Comparison of ENCODE assay signal across 7 cellular contexts in the genomic region with DNA sequence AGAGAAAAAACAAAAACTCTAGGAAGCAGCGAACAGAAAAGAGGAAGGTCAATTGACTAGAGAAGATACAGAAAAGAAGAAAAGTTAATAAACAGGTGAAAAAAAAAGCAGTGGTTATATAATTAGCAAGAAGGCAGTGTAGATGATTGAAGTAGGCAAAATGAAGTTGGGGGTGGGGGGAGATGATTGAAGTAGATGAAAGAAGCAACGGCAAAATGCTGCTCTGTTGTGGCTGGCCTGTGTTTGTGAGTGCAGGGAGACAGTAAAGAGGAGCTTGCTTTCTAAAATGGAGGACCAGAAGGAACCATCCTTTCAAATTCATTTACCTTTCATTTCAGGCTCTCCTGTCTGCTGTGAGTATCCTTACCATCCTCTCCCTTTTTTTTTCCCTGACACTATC.
DNase-seq lines count a peak whose midpoint lies in the region; TF ChIP-seq lines count a peak whose summit lies in the region.

No MANE protein-coding gene starts in this region.

- H3K9me3 ChIP-seq in Loucy (ENCODE audit: insufficient read depth, low read depth, low read length) (no peaks in the 10 kb centered on the region), duodenal mucosa (ENCODE audit: control insufficient read depth in 1 of 2, low read length in 2 of 2) (no peaks in the 10 kb centered on the region)

- peaks cover 34% of the 10 kb centered on the region for H3K36me3 Mint-ChIP-seq in stimulated activated naive CD8-positive, alpha-beta T cell treated with anti-CD3 and anti-CD28 coated beads, Interleukin-15, Interleukin-2, amounts not matched to agents 100 ng/mL and 50 ng/mL, for 24 hours (ENCODE audit: low read depth)

- H3K9me2 ChIP-seq in Loucy (replicated peaks; ENCODE audit: low read depth, low read length), result no peaks in the 10 kb centered on the region

- peaks cover 77% of the 10 kb centered on the region for H3K4me1 Mint-ChIP-seq in stimulated activated naive CD8-positive, alpha-beta T cell treated with anti-CD3 and anti-CD28 coated beads, Interleukin-15, Interleukin-2, amounts not matched to agents 100 ng/mL and 50 ng/mL, for 24 hours (ENCODE audit: low read depth)

- peak; percentile 50 to 57 for DNase-seq in activated CD4-positive, alpha-beta T cell treated with anti-CD3 and anti-CD28 coated beads for 4 hours
- DNase-seq in SHP77 treated with DMSO at 0.1 percent for 48 hours (lab: John Stamatoyannopoulos, UW) (no peak), NCI-H524 (lab: John Stamatoyannopoulos, UW) (no peak), inferior parietal cortex (ENCODE audit: extremely low spot score) (no peak)

- H3K4me1 ChIP-seq in Loucy (ENCODE audit: insufficient read depth, low read length, poor library complexity, severe bottlenecking) (peaks cover 72% of the 10 kb centered on the region), duodenal mucosa (ENCODE audit: control insufficient read depth in 1 of 2, insufficient read depth in 2 of 2, low read length in 2 of 2) (peaks cover 6 to 22% of the 10 kb centered on the region in 2 donors)

- no peaks in the 10 kb centered on the region for H3K27me3 Mint-ChIP-seq in stimulated activated naive CD8-positive, alpha-beta T cell treated with anti-CD3 and anti-CD28 coated beads, Interleukin-15, Interleukin-2, amounts not matched to agents 100 ng/mL and 50 ng/mL, for 24 hours

- H3K27me3 ChIP-seq in Loucy (ENCODE audit: insufficient read depth, low read length, poor library complexity, severe bottlenecking) (no peaks in the 10 kb centered on the region), duodenal mucosa (ENCODE audit: control insufficient read depth in 1 of 2, insufficient read depth in 2 of 2, low read length in 2 of 2) (no peaks in the 10 kb centered on the region)

- H3K9ac ChIP-seq in Loucy (ENCODE audit: low read depth, low read length, poor library complexity, severe bottlenecking), result peak overlapping the region; percentile 85
- H3K9ac ChIP-seq in duodenal mucosa (ENCODE audit: low read depth in 1 of 2, low read length in 2 of 2), result peak overlapping the region in 1 of 2 donors; percentile 35

- peaks cover 9% of the 10 kb centered on the region; the same call in 1 of the 2 replicates for H3F3A ChIP-seq in Loucy (ENCODE audit: low read depth)

- H3K27ac ChIP-seq in duodenal mucosa (ENCODE audit: low read depth, low read length), result no peak overlapping the region

- H3K36me3 ChIP-seq in Loucy (ENCODE audit: insufficient read depth, low read length) (peaks cover 6% of the 10 kb centered on the region; the same call in 1 of the 2 replicates), duodenal mucosa (ENCODE audit: control insufficient read depth in 1 of 2, insufficient read depth in 2 of 2, low read length in 2 of 2) (peaks cover 0 to 5% of the 10 kb centered on the region in 2 donors)

- H3K4me2 ChIP-seq in Loucy (ENCODE audit: low read depth, low read length, poor library complexity, severe bottlenecking), result peak overlapping the region; percentile 92

- peaks cover 3% of the 10 kb centered on the region for H3K9me3 Mint-ChIP-seq in stimulated activated naive CD8-positive, alpha-beta T cell treated with anti-CD3 and anti-CD28 coated beads, Interleukin-15, Interleukin-2, amounts not matched to agents 100 ng/mL and 50 ng/mL, for 24 hours

- peak overlapping the region; percentile 80 for H3K4me3 Mint-ChIP-seq in stimulated activated naive CD8-positive, alpha-beta T cell treated with anti-CD3 and anti-CD28 coated beads, Interleukin-15, Interleukin-2, amounts not matched to agents 100 ng/mL and 50 ng/mL, for 24 hours

- H4K20me1 ChIP-seq in Loucy (ENCODE audit: insufficient read depth, low read length, poor library complexity, severe bottlenecking), result no peaks in the 10 kb centered on the region

- H3K27ac Mint-ChIP-seq in stimulated activated naive CD8-positive, alpha-beta T cell treated with anti-CD3 and anti-CD28 coated beads, Interleukin-15, Interleukin-2, amounts not matched to agents 100 ng/mL and 50 ng/mL, for 24 hours, result peak overlapping the region; percentile 94

- no peak for TF ChIP-seq CTCF in Loucy (conservative IDR thresholded peaks at IDR 0.05; ENCODE audit: low read length)

- peak overlapping the region; percentile 79 for H3K4me3 ChIP-seq in Loucy (ENCODE audit: low read length, poor library complexity, severe bottlenecking)
- H3K4me3 ChIP-seq in duodenal mucosa (ENCODE audit: low read depth in 1 of 2, low read length in 2 of 2), result peak overlapping the region; percentile 15 to 36

- H3K79me2 ChIP-seq in Loucy (ENCODE audit: insufficient read depth, low read length), result peaks cover 86% of the 10 kb centered on the region

- peak overlapping the region; percentile 64 for H2AFZ ChIP-seq in Loucy (ENCODE audit: low read length)

Comparison
In these comparisons a context has a peak if more than half of its experiments do, and no peak if none do; other contexts are left out.
1. DNase-seq: peak in activated CD4-positive, alpha-beta T cell treated with anti-CD3 and anti-CD28 coated beads for 4 hours (2 of 2); none in SHP77 treated with DMSO at 0.1 percent for 48 hours (single experiment), NCI-H524 (0 of 2) and inferior parietal cortex (single experiment).